Comparison of ENCODE assay signal across 16 cellular contexts in genomic region chr11:117380676-117381075, GRCh38. TPM values are rescaled to one million over a fixed set of nuclear protein-coding genes. Genes with fewer than 3 reads are reported as not detected.
A peak's percentile ranks its signal among the peaks of the same experiment; 100 is the strongest.
DNase-seq lines count a peak whose midpoint lies in the region; ATAC-seq, FAIRE-seq and TF ChIP-seq lines count a peak whose summit lies in the region.
"Had no signal": no experiment of that assay in that cellular context is flagged by ENCODE, and none has a peak within 500 bp of the region (broad histone marks: within the 10 kb centered on the region; RNA-seq: fewer than 3 reads in every experiment).

No MANE protein-coding gene starts in this region.

- H3K27ac Mint-ChIP-seq in stimulated activated effector memory CD8-positive, alpha-beta T cell treated with anti-CD3 and anti-CD28 coated beads, Interleukin-12 subunit alpha, Interleukin-12 subunit beta, amount 100 ng/mL, for 72 hours = peak overlapping the region; percentile 40
- H3K27ac Mint-ChIP-seq: B cell; CD8-positive, alpha-beta T cell; GM23338 had no signal

- no peak overlapping the region for H3K4me3 Mint-ChIP-seq in stimulated activated effector memory CD8-positive, alpha-beta T cell treated with anti-CD3 and anti-CD28 coated beads, Interleukin-12 subunit alpha, Interleukin-12 subunit beta, amount 100 ng/mL, for 72 hours
- H3K4me3 Mint-ChIP-seq: B cell; CD8-positive, alpha-beta T cell; GM23338 had no signal

- ATAC-seq in stimulated activated effector memory CD8-positive, alpha-beta T cell treated with anti-CD3 and anti-CD28 coated beads, Interleukin-12 subunit alpha, Interleukin-12 subunit beta, amount 100 ng/mL, for 72 hours = no peak
- ATAC-seq: CD8-positive, alpha-beta T cell; GM23338; HepG2 had no signal

- H3K36me3 Mint-ChIP-seq in stimulated activated effector memory CD8-positive, alpha-beta T cell treated with anti-CD3 and anti-CD28 coated beads, Interleukin-12 subunit alpha, Interleukin-12 subunit beta, amount 100 ng/mL, for 72 hours = peaks cover 14% of the 10 kb centered on the region

- DNase-seq in HTR-8/SVneo (ENCODE audit: insufficient read length, low spot score) (no peak), bronchial epithelial cell (ENCODE audit: low read depth) (no peak), posterior vena cava (ENCODE audit: low spot score) (peak; percentile 46), cortex of kidney (lab: John Stamatoyannopoulos, UW) (no peak), foreskin melanocyte (no peak)
- no peak for DNase-seq in stimulated activated effector memory CD8-positive, alpha-beta T cell treated with anti-CD3 and anti-CD28 coated beads, Interleukin-12 subunit alpha, Interleukin-12 subunit beta, amount 100 ng/mL, for 72 hours (ENCODE audit: low spot score in 2 of 2)
- DNase-seq: Calu3; CD8-positive, alpha-beta T cell; DMS79 treated with DMSO at 0.1 percent for 48 hours; GF-D8; HCEC 1CT had no signal

- peak; percentile 58 for FAIRE-seq in HTR-8/SVneo (lab: Jason Lieb, UNC)
- peak; percentile 89 for FAIRE-seq in bronchial epithelial cell (lab: Jason Lieb, UNC)
- FAIRE-seq: H54, HepG2 had no signal

- H3K27me3 ChIP-seq in bronchial epithelial cell (ENCODE audit: control insufficient read depth, insufficient read depth, low read length) = no peaks in the 10 kb centered on the region
- H3K27me3 ChIP-seq: BLaER1 treated with 17β-estradiol and CSF1 and Interleukin-3, amounts not matched to agents 10 nM and 100 nM had no signal

- no peaks in the 10 kb centered on the region for H3K4me1 Mint-ChIP-seq in stimulated activated effector memory CD8-positive, alpha-beta T cell treated with anti-CD3 and anti-CD28 coated beads, Interleukin-12 subunit alpha, Interleukin-12 subunit beta, amount 100 ng/mL, for 72 hours
- H3K4me1 Mint-ChIP-seq: B cell had no signal

- no peak for TF ChIP-seq CTCF in bronchial epithelial cell (IDR thresholded peaks at IDR 0.05; ENCODE audit: insufficient read depth, low read length, severe bottlenecking)

- H3K4me3 ChIP-seq in bronchial epithelial cell (ENCODE audit: low read depth, low read length) = no peak overlapping the region
- H3K4me3 ChIP-seq: BLaER1 treated with 17β-estradiol and CSF1 and Interleukin-3, amounts not matched to agents 10 nM and 100 nM; GM23338 had no signal

- intact Hi-C loops in posterior vena cava (cut with DNase I) = no loop called here

- H3K9me3 Mint-ChIP-seq in stimulated activated effector memory CD8-positive, alpha-beta T cell treated with anti-CD3 and anti-CD28 coated beads, Interleukin-12 subunit alpha, Interleukin-12 subunit beta, amount 100 ng/mL, for 72 hours = no peaks in the 10 kb centered on the region
- H3K9me3 Mint-ChIP-seq: CD8-positive, alpha-beta T cell; GM23338 had no signal

- H3K36me3 ChIP-seq in bronchial epithelial cell (ENCODE audit: control insufficient read depth, insufficient read depth, low read length) = peaks cover 18% of the 10 kb centered on the region

RNA-seq across cellular contexts. Expression of gene CEP164, which starts 53.0 kb away (rescaled TPM):
- total RNA-seq in bronchial epithelial cell (20.3 and 28.3 TPM in 2 replicates), posterior vena cava (10 to 100 TPM; 23.1 to 28.2 TPM)
